Comparison of ENCODE assay signal across 21 cellular contexts in the genomic region with DNA sequence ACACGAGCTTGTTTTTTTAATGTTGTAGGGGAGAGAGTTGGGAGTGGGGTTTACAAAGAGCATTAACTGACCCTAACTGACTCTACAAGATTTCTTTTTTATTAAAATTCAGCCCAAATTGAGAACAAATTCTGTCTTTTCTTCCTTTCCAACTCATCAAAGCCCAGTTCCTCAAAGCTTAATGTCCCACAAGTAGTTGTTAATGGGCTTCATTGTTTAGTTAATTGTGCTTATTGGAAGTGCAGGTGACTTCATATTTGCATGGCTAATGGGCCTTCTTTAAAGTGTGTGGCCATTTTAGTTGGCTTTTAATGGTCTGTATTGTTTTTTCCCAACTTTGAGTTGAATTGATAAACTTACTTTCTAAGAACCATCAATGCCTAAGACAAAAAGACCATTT. TPM values are rescaled to one million over a fixed set of nuclear protein-coding genes. Genes with fewer than 3 reads are reported as not detected.
A peak's percentile ranks its signal among the peaks of the same experiment; 100 is the strongest.
DNase-seq lines count a peak whose midpoint lies in the region; ATAC-seq, FAIRE-seq and TF ChIP-seq lines count a peak whose summit lies in the region.
"Had no signal": no experiment of that assay in that cellular context is flagged by ENCODE, and none has a peak within 500 bp of the region (broad histone marks: within the 10 kb centered on the region; RNA-seq: fewer than 3 reads in every experiment).

No MANE protein-coding gene starts in this region.

- no peak overlapping the region for H3K14ac ChIP-seq in H1 (ENCODE audit: insufficient read length)

- POLR2A ChIA-PET in H1 (lab: Charles Lee; ENCODE audit: partially characterized antibody): interaction anchor here (0.6 to 0.8 kb wide), 2 partner anchors 37 to 603 kb away, joined by 3 to 4 read pairs; no protein-coding TSS in a partner anchor

- no peak overlapping the region for H3K18ac ChIP-seq in H1 (ENCODE audit: extremely low read depth, low read length)

- no peaks in the 10 kb centered on the region for H4K20me1 ChIP-seq in H1 (replicated peaks in 1 of 2; ENCODE audit: control insufficient read depth in 1 of 2, insufficient read depth in 2 of 2, low read length in 2 of 2)

- no peak overlapping the region for H2AFZ ChIP-seq in H1 (ENCODE audit: low read length)
- H2AFZ ChIP-seq: GM23248 had no signal

- H4K5ac ChIP-seq in H1 (ENCODE audit: insufficient read length, low read depth, low read length): no peak overlapping the region

- H3K27ac ChIP-seq in HUES6 (ENCODE audit: low read depth, low read length) (peak overlapping the region; percentile 79; the same call in 1 of the 2 replicates), H1 (ENCODE audit: low read depth, low read length) (no peak overlapping the region), iPS DF 6.9 (ENCODE audit: low read length) (no peak overlapping the region)
- H3K27ac ChIP-seq: A549, C4-2B, GM23248 had no signal

- H3K4me1 ChIP-seq in HUES6 (ENCODE audit: control insufficient read depth, insufficient read depth, low read length): peaks cover 64% of the 10 kb centered on the region
- H3K4me1 ChIP-seq in H1 (replicated peaks in 1 of 4; ENCODE audit: control insufficient read depth in 3 of 4, insufficient read depth in 4 of 4, low read length in 3 of 4): peaks cover 0 to 21% (median 10%) of the 10 kb centered on the region in 4 experiments; a peak in 6 of 7 replicates
- peaks cover 1% of the 10 kb centered on the region; the same call in 1 of the 2 replicates for H3K4me1 ChIP-seq in iPS DF 6.9 (ENCODE audit: control insufficient read depth, insufficient read depth, low read length)
- H3K4me1 ChIP-seq: A549, BE2C had no signal

- no peak for TF ChIP-seq RAD21 in H1 (IDR thresholded peaks at IDR 0.05 in 1 of 2, conservative IDR thresholded peaks at IDR 0.05 in 1 of 2; ENCODE audit: low read depth in 2 of 2, low read length in 2 of 2)

- no peak overlapping the region for H2BK20ac ChIP-seq in H1 (ENCODE audit: low read length)

- H4K8ac ChIP-seq in H1 (ENCODE audit: extremely low read depth, insufficient read depth, low read length): no peak overlapping the region

- no peak for TF ChIP-seq CTCF in H1 (IDR thresholded peaks at IDR 0.05; ENCODE audit: control extremely low read depth in 1 of 3, insufficient read depth in 1 of 3, low read depth in 1 of 3, low read length in 3 of 3)

- H4K91ac ChIP-seq in H1 (replicated peaks; ENCODE audit: insufficient read length, low read length): no peak overlapping the region

- peaks cover 11% of the 10 kb centered on the region; the same call in 1 of the 2 replicates for H3K27me3 ChIP-seq in HUES6 (ENCODE audit: control insufficient read depth, insufficient read depth, low read length)
- peaks cover 0 to 10% (median 2%) of the 10 kb centered on the region in 4 experiments; a peak in 4 of 7 replicates for H3K27me3 ChIP-seq in H1 (replicated peaks in 1 of 4; ENCODE audit: control insufficient read depth in 3 of 4, extremely low read depth in 1 of 4, insufficient read depth in 3 of 4, low read length in 3 of 4)
- H3K27me3 ChIP-seq in iPS DF 6.9 (ENCODE audit: control insufficient read depth, insufficient read depth, low read length): no peaks in the 10 kb centered on the region
- H3K27me3 ChIP-seq: BE2C had no signal

- H3K79me2 ChIP-seq in H1 (ENCODE audit: control insufficient read depth in 1 of 2, insufficient read depth in 2 of 2, low read length in 2 of 2): no peaks in the 10 kb centered on the region

- DNase-seq in H1 (ENCODE audit: low read depth in 1 of 2, low spot score in 2 of 2): no peak
- DNase-seq in iPS DF 6.9 (ENCODE audit: low read depth, low spot score): peak; percentile 39
- DNase-seq in NCI-H146 treated with DMSO at 0.1 percent for 48 hours (lab: John Stamatoyannopoulos, UW; ENCODE audit: unreplicated experiment): no peak
- no peak for DNase-seq in NCI-H345 treated with DMSO at 0.1 percent for 48 hours (lab: John Stamatoyannopoulos, UW; ENCODE audit: unreplicated experiment)
- no peak for DNase-seq in NCI-H128 (lab: John Stamatoyannopoulos, UW; ENCODE audit: unreplicated experiment)
- DNase-seq: BE2C; CD4-positive, alpha-beta memory T cell; DMS153; DND-41; GF-D8; GM23248 had no signal

- no peak overlapping the region for H2BK5ac ChIP-seq in H1 (ENCODE audit: low read depth, low read length)

- 4% methylated on average over 1 of the region's 1 CpG; no CpG with 5 or more reads in 1 of the 2 experiments for WGBS in H1 (ENCODE audit: extremely low coverage in 1 of 2, insufficient coverage in 1 of 2, insufficient read length in 1 of 2, insufficient replicate concordance in 2 of 2, low coverage in 1 of 2, low lambda C conversion rate in 2 of 2, missing lambda C conversion rate in 1 of 2), 2 experiments
- WGBS in iPS DF 6.9 (ENCODE audit: insufficient coverage, insufficient read length): no CpG with 5 or more reads among the region's 1 CpG

- no peak overlapping the region for H2BK15ac ChIP-seq in H1 (ENCODE audit: low read length)

- H3K23me2 ChIP-seq in H1 (ENCODE audit: low read depth, low read length): no peaks in the 10 kb centered on the region

- no peak for TF ChIP-seq POLR2A in H1 (IDR thresholded peaks at IDR 0.05; ENCODE audit: control extremely low read depth in 1 of 2, low read depth in 2 of 2, low read length in 2 of 2)

- H3K9ac ChIP-seq in HUES6 (ENCODE audit: low read length) (no peak overlapping the region), H1 (replicated peaks in 1 of 4; ENCODE audit: extremely low read depth in 1 of 4, low read depth in 3 of 4, low read length in 3 of 4) (no peak overlapping the region)
- H3K9ac ChIP-seq: GM23248 had no signal

- no peak overlapping the region for H2BK120ac ChIP-seq in H1 (replicated peaks; ENCODE audit: low read depth, low read length)

- no peak for ATAC-seq in GM21786 (IDR thresholded peaks at IDR 0.05; ENCODE audit: unreplicated experiment)
- ATAC-seq: A549, K562 had no signal

- FAIRE-seq in H1 (lab: Jason Lieb, UNC): peak; percentile 60
- FAIRE-seq: A549, D721Med, GM19239, K562 had no signal

- no peaks in the 10 kb centered on the region for H3K36me3 ChIP-seq in HUES6 (ENCODE audit: control insufficient read depth, insufficient read depth, low read length)
- H3K36me3 ChIP-seq in H1 (ENCODE audit: control insufficient read depth in 2 of 4, insufficient read depth in 4 of 4, low read length in 3 of 4): no peaks in the 10 kb centered on the region
- no peaks in the 10 kb centered on the region for H3K36me3 ChIP-seq in iPS DF 6.9 (ENCODE audit: control insufficient read depth, insufficient read depth, low read length)
- H3K36me3 ChIP-seq: BE2C, HAP-1 had no signal

- H3K56ac ChIP-seq in H1 (replicated peaks; ENCODE audit: insufficient read length, low read depth, low read length): no peak overlapping the region

- H3K4me3 ChIP-seq in HUES6 (ENCODE audit: low read depth, low read length) (no peak overlapping the region), H1 (ENCODE audit: extremely low read depth in 1 of 4, insufficient read depth in 2 of 4, low read depth in 3 of 4, low read length in 4 of 4) (peak overlapping the region in 1 of 4 experiments; percentile 14; a peak in 1 of 8 replicates), iPS DF 6.9 (ENCODE audit: low read length) (no peak overlapping the region)
- H3K4me3 ChIP-seq: A549, GM23248, HAP-1, K562 had no signal

- H2BK12ac ChIP-seq in H1 (ENCODE audit: low read depth, low read length): no peak overlapping the region

- no peaks in the 10 kb centered on the region for H3K9me3 ChIP-seq in HUES6 (ENCODE audit: control insufficient read depth, insufficient read depth, low read depth, low read length)
- H3K9me3 ChIP-seq in H1 (ENCODE audit: insufficient read depth in 2 of 2, low read depth in 1 of 2, low read length in 1 of 2): no peaks in the 10 kb centered on the region
- H3K9me3 ChIP-seq in iPS DF 6.9 (ENCODE audit: control insufficient read depth, insufficient read depth, low read length): no peaks in the 10 kb centered on the region
- H3K9me3 ChIP-seq: A549, BE2C, HAP-1 had no signal

- H3K4me2 ChIP-seq in H1 (ENCODE audit: insufficient read depth in 1 of 2, low read depth in 2 of 2, low read length in 2 of 2): peak overlapping the region in 1 of 2 experiments; percentile 39; a peak in 2 of 4 replicates
- H3K4me2 ChIP-seq: A549 had no signal

- no peak overlapping the region for H3K23ac ChIP-seq in H1 (ENCODE audit: insufficient read length)

- H2AK5ac ChIP-seq in H1 (ENCODE audit: low read depth, low read length): no peak overlapping the region

- TF ChIP-seq EP300 in H1 (IDR thresholded peaks at IDR 0.05; ENCODE audit: borderline replicate concordance in 1 of 2, low read depth in 2 of 2, low read length in 2 of 2): peak in 1 of 2 experiments; percentile 91; a peak in 2 of 3 replicates

- H3K79me1 ChIP-seq in H1 (ENCODE audit: low read depth, low read length): no peaks in the 10 kb centered on the region

- no peak overlapping the region for H3K4ac ChIP-seq in H1 (replicated peaks; ENCODE audit: insufficient read length, low read depth, low read length)

- CTCF ChIA-PET in H1 (lab: Charles Lee; ENCODE audit: partially characterized antibody): no interaction called here

TF ChIP-seq in H1, 55 proteins besides CTCF, POLR2A, EP300 and RAD21 (continues in another document):
- TF ChIP-seq CEBPB (IDR thresholded peaks at IDR 0.05; ENCODE audit: low read depth, low read length): no peak
- 0 out of 2 replicates have a peak, but pooled peaks have one; percentile 46 for TF ChIP-seq TCF12 (IDR thresholded peaks at IDR 0.05; ENCODE audit: low read depth, low read length)
- no peak for TF ChIP-seq EGR1 (IDR thresholded peaks at IDR 0.05; ENCODE audit: borderline replicate concordance, low read depth, low read length)
- peak in 1 of 2 experiments; percentile 60 for TF ChIP-seq BCL11A (IDR thresholded peaks at IDR 0.05; ENCODE audit: low read depth in 2 of 2, low read length in 2 of 2)
- no peak for TF ChIP-seq ZNF274 (IDR thresholded peaks at IDR 0.05; ENCODE audit: borderline replicate concordance, extremely low read depth, low read length)
- no peak for TF ChIP-seq CBX8 (IDR thresholded peaks at IDR 0.05; ENCODE audit: borderline replicate concordance, low read depth, low read length)
- TF ChIP-seq SUZ12 (IDR thresholded peaks at IDR 0.05; ENCODE audit: low read length): no peak
- TF ChIP-seq GABPA (IDR thresholded peaks at IDR 0.05; ENCODE audit: borderline replicate concordance, insufficient read depth, low read length): no peak
- TF ChIP-seq CBX5 (IDR thresholded peaks at IDR 0.05; ENCODE audit: low read depth, low read length): no peak

RNA-seq across cellular contexts. Expression of gene MPPED2, which starts 39.8 kb away (rescaled TPM):
- 3.5 and 6.2 TPM in 2 replicates for total RNA-seq in H1 (2021; fragmentation: NEBNext Ultra II Directional; extraction: Animal tissue kit (Norgen Biotek cat#: 25700))
- 1.3 TPM in 2 replicates for polyA plus RNA-seq in H1 (2011; rRNA removed)
- 1.2 TPM for polyA plus RNA-seq in H1 (2011; cell fraction: cytosol; rRNA removed)
- polyA plus RNA-seq in H1 (2011; cell fraction: nucleus; rRNA removed): 4.9 TPM
- 3.0 to 4.8 TPM (median 3.8 TPM) in 4 replicates for polyA plus RNA-seq in H1 (2012, experiment 1 of 2)
- polyA plus RNA-seq in H1 (2012, experiment 2 of 2): 2.1 TPM
- 2.7 TPM for polyA plus RNA-seq in H1 (2013, experiment 1 of 2)
- 2.2 TPM for polyA plus RNA-seq in H1 (2013, experiment 2 of 2)
- 7.7 and 10.8 TPM in 2 replicates for polyA minus RNA-seq in H1 (2011; rRNA and poly(A)+ RNA removed)
- polyA minus RNA-seq in H1 (2011; cell fraction: cytosol; rRNA and poly(A)+ RNA removed): 2.0 TPM
- polyA minus RNA-seq in H1 (2011; cell fraction: nucleus; rRNA and poly(A)+ RNA removed): 22.9 TPM
- total RNA-seq: CD4-positive, alpha-beta memory T cell; GM23248; HT1080; K562 had no signal
- polyA plus RNA-seq: A549; AG04450; CD4-positive, alpha-beta memory T cell; GM23248; K562 had no signal
